ENCODE assay signal across 8 cellular contexts in genomic region chr9:121156263-121156731, GRCh38. TPM values are rescaled to one million over a fixed set of nuclear protein-coding genes. Genes with fewer than 3 reads are reported as not detected.
DNase-seq lines count a peak whose midpoint lies in the region; ATAC-seq, FAIRE-seq and TF ChIP-seq lines count a peak whose summit lies in the region.

No MANE protein-coding gene starts in this region.

- peak overlapping the region; percentile 88 for H3K27ac Mint-ChIP-seq in HFFc6
- no peak overlapping the region for H3K27ac Mint-ChIP-seq in Caco-2 (ENCODE audit: unreplicated experiment)

- no peak overlapping the region for H3K4me2 ChIP-seq in endothelial cell of umbilical vein (ENCODE audit: insufficient read depth, low read length)

- TF ChIP-seq CTCF in HFFc6 (IDR thresholded peaks at IDR 0.05) (no peak), endothelial cell of umbilical vein (IDR thresholded peaks at IDR 0.05; ENCODE audit: extremely low read depth in 1 of 2, insufficient read depth in 1 of 2, low read depth in 1 of 2, low read length in 2 of 2) (no peak), Caco-2 (IDR thresholded peaks at IDR 0.05; ENCODE audit: insufficient read depth in 1 of 2, low read depth in 1 of 2, low read length in 1 of 2, severe bottlenecking in 1 of 2, unreplicated experiment in 1 of 2) (no peak), right lobe of liver (IDR thresholded peaks at IDR 0.05) (no peak), dorsolateral prefrontal cortex (IDR thresholded peaks at IDR 0.05 in 54 of 56, conservative IDR thresholded peaks at IDR 0.05 in 2 of 56; ENCODE audit: low read depth in 1 of 56, partially characterized antibody in 56 of 56) (no peak)

- BruUV-seq in endothelial cell of umbilical vein (replicated peaks; lab: Mats Ljungman, UMichigan): no TSS peak
- BruUV-seq in Caco-2 (replicated peaks; lab: Mats Ljungman, UMichigan): no TSS peak

- H3K4me1 Mint-ChIP-seq in HFFc6 (ENCODE audit: low read depth) (peaks cover 39% of the 10 kb centered on the region), Caco-2 (ENCODE audit: low read depth, unreplicated experiment) (peaks cover 13% of the 10 kb centered on the region)

- H3K4me3 ChIP-seq in endothelial cell of umbilical vein (replicated peaks in 1 of 3; ENCODE audit: insufficient read depth in 1 of 3, low read depth in 1 of 3, low read length in 3 of 3) (no peak overlapping the region), Caco-2 (ENCODE audit: low read depth, low read length) (no peak overlapping the region), right lobe of liver (no peak overlapping the region), dorsolateral prefrontal cortex (no peak overlapping the region)

- no peaks in the 10 kb centered on the region; the same call in 1 of the 2 replicates for H3K27me3 Mint-ChIP-seq in HFFc6 (ENCODE audit: insufficient read depth)
- no peaks in the 10 kb centered on the region for H3K27me3 Mint-ChIP-seq in Caco-2 (ENCODE audit: insufficient read depth, unreplicated experiment)

- peak; percentile 42 for FAIRE-seq in endothelial cell of umbilical vein (lab: Jason Lieb, UNC)

- TF ChIP-seq POLR2A in endothelial cell of umbilical vein (IDR thresholded peaks at IDR 0.05; ENCODE audit: low read depth, low read length) (no peak), right lobe of liver (IDR thresholded peaks at IDR 0.05) (no peak)

- intact Hi-C loops in endothelial cell of umbilical vein (cut with micrococcal nuclease) (no loop called here), Caco-2 (cut with micrococcal nuclease; ENCODE audit: unreplicated experiment) (loop anchor here (5.0 kb wide), 1 partner anchor 34 kb away; no protein-coding TSS in a partner anchor), right lobe of liver (cut with DNase I) (no loop called here), dorsolateral prefrontal cortex (cut with DNase I) (no loop called here)

- H3K36me3 Mint-ChIP-seq in HFFc6 (ENCODE audit: low read depth) (peaks cover 28% of the 10 kb centered on the region), Caco-2 (ENCODE audit: insufficient read depth, unreplicated experiment) (peaks cover 6% of the 10 kb centered on the region)

- no peak overlapping the region for H3K27ac ChIP-seq in endothelial cell of umbilical vein (ENCODE audit: insufficient read depth, low read depth, low read length)
- H3K27ac ChIP-seq in right lobe of liver: no peak overlapping the region
- H3K27ac ChIP-seq in dorsolateral prefrontal cortex: peak overlapping the region in 2 of 59 donors; percentile 8 to 26

- DNase-seq in NCI-H2171 treated with DMSO at 0.1 percent for 48 hours (lab: John Stamatoyannopoulos, UW) (peak; percentile 36), NCI-H2171 (lab: John Stamatoyannopoulos, UW) (no peak), HFFc6 (peak; percentile 76), NAMALWA (ENCODE audit: low spot score) (peak; percentile 79), endothelial cell of umbilical vein (ENCODE audit: low read depth, low spot score) (peak; percentile 45), Caco-2 (no peak), right lobe of liver (no peak), dorsolateral prefrontal cortex (no peak)

- no peak overlapping the region for H2AFZ ChIP-seq in endothelial cell of umbilical vein (ENCODE audit: low read depth, low read length)

- H3K9ac ChIP-seq in endothelial cell of umbilical vein (replicated peaks; ENCODE audit: extremely low read depth, insufficient read depth, low read length): no peak overlapping the region

- no peaks in the 10 kb centered on the region for H3K9me1 ChIP-seq in endothelial cell of umbilical vein (replicated peaks; ENCODE audit: control insufficient read depth, extremely low read depth, insufficient read depth, low read length)

- 79% methylated on average over 2 of the region's 2 CpGs for WGBS in right lobe of liver (ENCODE audit: insufficient coverage, low coverage, low lambda C conversion rate, missing lambda C conversion rate)

- H3K4me3 Mint-ChIP-seq in HFFc6: peak overlapping the region; percentile 70
- H3K4me3 Mint-ChIP-seq in Caco-2 (ENCODE audit: unreplicated experiment): no peak overlapping the region

- POLR2A ChIA-PET in endothelial cell of umbilical vein (lab: Charles Lee): no interaction called here
- POLR2A ChIA-PET in Caco-2 (lab: Charles Lee): no interaction called here

- CTCF ChIA-PET in endothelial cell of umbilical vein (lab: Charles Lee): interaction anchor here (4.2 kb wide), 1 partner anchor 12 kb away, joined by 17 read pairs; no protein-coding TSS in a partner anchor
- CTCF ChIA-PET in Caco-2 (lab: Charles Lee): no interaction called here

- dilution Hi-C loops in endothelial cell of umbilical vein (cut with MboI; ENCODE audit: extremely low pct_ligation_motif_present, low sequenced_read_pairs): no loop called here

- peaks cover 3% of the 10 kb centered on the region for H3K4me1 ChIP-seq in endothelial cell of umbilical vein (ENCODE audit: control insufficient read depth, extremely low read depth, insufficient read depth, low read length)
- peaks cover 9% of the 10 kb centered on the region for H3K4me1 ChIP-seq in Caco-2
- no peaks in the 10 kb centered on the region for H3K4me1 ChIP-seq in right lobe of liver

- H4K20me1 ChIP-seq in endothelial cell of umbilical vein (replicated peaks; ENCODE audit: control insufficient read depth, extremely low read depth, insufficient read depth, low read length): no peaks in the 10 kb centered on the region

- peaks cover 9 to 17% of the 10 kb centered on the region in 2 experiments for H3K36me3 ChIP-seq in endothelial cell of umbilical vein (ENCODE audit: control insufficient read depth in 2 of 2, extremely low read depth in 1 of 2, insufficient read depth in 2 of 2, low read length in 2 of 2)
- H3K36me3 ChIP-seq in Caco-2 (ENCODE audit: control insufficient read depth, insufficient read depth, low read length): no peaks in the 10 kb centered on the region
- H3K36me3 ChIP-seq in right lobe of liver: no peaks in the 10 kb centered on the region

- H3K27me3 ChIP-seq in endothelial cell of umbilical vein (ENCODE audit: control insufficient read depth in 2 of 2, insufficient read depth in 2 of 2, low read length in 2 of 2) (no peaks in the 10 kb centered on the region), Caco-2 (replicated peaks; ENCODE audit: control insufficient read depth, insufficient read depth, low read length) (no peaks in the 10 kb centered on the region), right lobe of liver (no peaks in the 10 kb centered on the region), dorsolateral prefrontal cortex (no peaks in the 10 kb centered on the region)

- H3K9me3 Mint-ChIP-seq in HFFc6: no peaks in the 10 kb centered on the region
- H3K9me3 Mint-ChIP-seq in Caco-2 (ENCODE audit: unreplicated experiment): no peaks in the 10 kb centered on the region

- H3K79me2 ChIP-seq in endothelial cell of umbilical vein (ENCODE audit: control insufficient read depth, insufficient read depth, low read length): no peaks in the 10 kb centered on the region

- no peak for ATAC-seq in right lobe of liver

- H3K9me3 ChIP-seq in endothelial cell of umbilical vein (replicated peaks; ENCODE audit: control insufficient read depth, insufficient read depth, low read length) (no peaks in the 10 kb centered on the region), Caco-2 (no peaks in the 10 kb centered on the region), right lobe of liver (no peaks in the 10 kb centered on the region)

TF ChIP-seq in endothelial cell of umbilical vein, 7 proteins besides CTCF, POLR2A, EP300 and RAD21:
- TF ChIP-seq JUN (IDR thresholded peaks at IDR 0.05; ENCODE audit: borderline replicate concordance, insufficient read depth, insufficient read length, low read depth): peak; percentile 35
- no peak for TF ChIP-seq POLR2AphosphoS5 (IDR thresholded peaks at IDR 0.05; ENCODE audit: insufficient read depth, low read depth, low read length)
- TF ChIP-seq FOS (IDR thresholded peaks at IDR 0.05; ENCODE audit: borderline replicate concordance, insufficient read depth, low read length): peak; percentile 53

RNA-seq across cellular contexts. Expression of gene RAB14, which starts 45.4 kb away (rescaled TPM):
- 10 to 100 TPM; 80.3 to 91.4 (median 85.8) TPM for total RNA-seq in HFFc6 (2021; fragmentation: NEBNext Ultra II Directional; extraction: Animal tissue kit (Norgen Biotek cat#: 25700))
- total RNA-seq in endothelial cell of umbilical vein: 76.4 and 79.3 TPM in 2 replicates
- 12.7 and 18.9 TPM in 2 replicates for polyA plus RNA-seq in endothelial cell of umbilical vein
- 22.8 and 23.2 TPM in 2 replicates for polyA plus RNA-seq in endothelial cell of umbilical vein (2011; cell fraction: cytosol; rRNA removed)
- polyA plus RNA-seq in endothelial cell of umbilical vein (2011; cell fraction: nucleus; rRNA removed): 22.5 and 29.1 TPM in 2 replicates
- polyA plus RNA-seq in endothelial cell of umbilical vein (2012): 55.9 and 62.6 TPM in 2 replicates
- polyA minus RNA-seq in endothelial cell of umbilical vein: 19.4 and 22.8 TPM in 2 replicates
- polyA minus RNA-seq in endothelial cell of umbilical vein (2011; cell fraction: cytosol; rRNA and poly(A)+ RNA removed): 19.0 TPM
- polyA minus RNA-seq in endothelial cell of umbilical vein (2011; cell fraction: nucleus; rRNA and poly(A)+ RNA removed): 18.8 and 27.6 TPM in 2 replicates
- total RNA-seq in Caco-2 (2022): 70.3 and 73.2 TPM in 2 replicates
- total RNA-seq in right lobe of liver: 10 to 100 TPM; 29.0 to 65.1 (median 53.5) TPM
- 100 to 1,000 TPM in 55 of 120 experiments, 10 to 100 TPM in 65; 57.6 to 139 (median 99.3) TPM for total RNA-seq in dorsolateral prefrontal cortex

Comparison
In these comparisons a context has a peak if more than half of its experiments do, and no peak if none do; other contexts are left out.
1. DNase-seq: peak in NCI-H2171 treated with DMSO at 0.1 percent for 48 hours (single experiment), HFFc6 (single experiment), NAMALWA (single experiment) and endothelial cell of umbilical vein (single experiment); none in NCI-H2171 (single experiment), Caco-2 (0 of 2), right lobe of liver (0 of 3) and dorsolateral prefrontal cortex (0 of 10).